9 cellular contexts compared by ENCODE assay signal in the genomic region with DNA sequence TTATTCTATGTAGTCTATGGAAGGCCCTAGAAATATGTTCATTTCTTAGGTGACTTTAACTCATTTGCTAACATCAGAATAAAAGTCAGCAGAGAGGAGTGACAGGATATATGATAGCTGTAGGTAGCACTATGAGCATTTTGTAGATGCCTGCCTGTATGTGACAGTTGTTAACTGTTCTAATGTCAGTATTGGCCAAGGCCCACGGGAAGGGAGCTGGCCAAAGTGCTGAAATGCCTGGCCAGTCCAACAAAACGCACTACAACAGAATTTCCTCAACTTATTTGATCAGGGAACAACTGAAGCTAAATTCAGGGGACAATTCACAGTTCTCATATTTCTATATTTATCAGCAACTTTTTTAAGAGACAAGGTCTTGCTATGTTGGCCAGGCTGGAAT. TPM values are rescaled to one million over a fixed set of nuclear protein-coding genes. Genes with fewer than 3 reads are reported as not detected.
DNase-seq lines count a peak whose midpoint lies in the region; ATAC-seq, FAIRE-seq and TF ChIP-seq lines count a peak whose summit lies in the region.
"Had no signal": no experiment of that assay in that cellular context is flagged by ENCODE, and none has a peak within 500 bp of the region (broad histone marks: within the 10 kb centered on the region; RNA-seq: fewer than 3 reads in every experiment).

No MANE protein-coding gene starts in this region.

- no peaks in the 10 kb centered on the region for H3K79me1 ChIP-seq in mesendoderm (ENCODE audit: low read length)

- no peak overlapping the region for H3K4me3 ChIP-seq in GM12878
- H3K4me3 ChIP-seq in mesendoderm (ENCODE audit: low read length), result no peak overlapping the region

- H2AK5ac ChIP-seq in mesendoderm (ENCODE audit: low read length), result no peak overlapping the region

- no peak for TF ChIP-seq EP300 in GM12878 (IDR thresholded peaks at IDR 0.05; ENCODE audit: borderline replicate concordance in 1 of 2, control insufficient read depth in 1 of 2, low read depth in 2 of 2, low read length in 2 of 2)

- H3K9ac ChIP-seq in GM12878 (ENCODE audit: control insufficient read depth, insufficient read depth, low read length) (no peak overlapping the region), mesendoderm (ENCODE audit: low read length) (no peak overlapping the region)

- peak; percentile 58 for FAIRE-seq in GM12891 (lab: Jason Lieb, UNC)
- no peak for FAIRE-seq in GM12878 (lab: Jason Lieb, UNC)

- intact Hi-C loops in GM12878 (cut with micrococcal nuclease; ENCODE audit: unreplicated experiment), result no loop called here

- no peak overlapping the region for H3K56ac ChIP-seq in mesendoderm (ENCODE audit: low read length)

- H3K4me2 ChIP-seq in GM12878 (ENCODE audit: control insufficient read depth, insufficient read depth), result no peak overlapping the region
- no peak overlapping the region for H3K4me2 ChIP-seq in mesendoderm (ENCODE audit: low read length)

- no peak overlapping the region for H4K8ac ChIP-seq in mesendoderm (ENCODE audit: low read depth, low read length)

- RAD21 ChIA-PET in GM12878 (lab: Charles Lee; ENCODE audit: unreplicated experiment), result no interaction called here

- DNase-seq in GM12891 (ENCODE audit: insufficient read length, low spot score), result no peak
- DNase-seq in NAMALWA (ENCODE audit: low spot score), result peak; percentile 33
- DNase-seq in GM12878 (ENCODE audit: low read depth, low spot score), result no peak
- DNase-seq in mesendoderm, result peak; percentile 67
- no peak for DNase-seq in cortex of kidney (lab: John Stamatoyannopoulos, UW)
- DNase-seq in NCI-H69 (lab: John Stamatoyannopoulos, UW), result no peak
- DNase-seq: activated CD4-positive, CD25-positive, alpha-beta regulatory T cell; effector CD4-positive, alpha-beta T cell had no signal

- H4K5ac ChIP-seq in mesendoderm (ENCODE audit: low read length), result no peak overlapping the region

- CTCF ChIA-PET in GM12878 (lab: Yijun Ruan, JAX), result interaction anchor here (1.2 to 1.8 kb wide), 2 partner anchors 9 to 70 kb away, joined by 4 to 6 read pairs; no protein-coding TSS in a partner anchor

- TF ChIP-seq RAD21 in GM12878 (IDR thresholded peaks at IDR 0.05; ENCODE audit: insufficient read depth, low read depth, low read length), result no peak

- BruUV-seq in GM12878 (replicated peaks; lab: Mats Ljungman, UMichigan), result no TSS peak

- POLR2A ChIA-PET in GM12878 (lab: Charles Lee), result no interaction called here

- no peak overlapping the region for H2BK5ac ChIP-seq in mesendoderm (ENCODE audit: low read length)

- H3K27me3 ChIP-seq in GM12878 (replicated peaks in 1 of 2; ENCODE audit: control insufficient read depth in 2 of 2, insufficient read depth in 2 of 2, low read length in 1 of 2) (no peaks in the 10 kb centered on the region; a peak in 1 of 4 replicates), mesendoderm (ENCODE audit: insufficient read depth, low read length, poor library complexity) (no peaks in the 10 kb centered on the region)

- no peaks in the 10 kb centered on the region for H3K36me3 ChIP-seq in GM12878 (ENCODE audit: control insufficient read depth in 2 of 2, insufficient read depth in 2 of 2, low read length in 1 of 2)
- H3K36me3 ChIP-seq in mesendoderm (ENCODE audit: control insufficient read depth, insufficient read depth, low read length), result no peaks in the 10 kb centered on the region

- no peaks in the 10 kb centered on the region for H3K9me3 ChIP-seq in GM12878 (replicated peaks; ENCODE audit: control insufficient read depth, insufficient read depth, low read length)

- TF ChIP-seq POLR2A in GM12891 (IDR thresholded peaks at IDR 0.05; ENCODE audit: low read depth, low read length) (no peak), GM12878 (IDR thresholded peaks at IDR 0.05; ENCODE audit: low read depth, low read length) (no peak)

- H3K4ac ChIP-seq in mesendoderm (ENCODE audit: low read depth, low read length), result no peak overlapping the region

- 0% methylated on average over 2 of the region's 2 CpGs for WGBS in GM12878 (ENCODE audit: insufficient coverage, insufficient replicate concordance, low lambda C conversion rate, missing lambda C conversion rate)
- no CpG with 5 or more reads among the region's 2 CpGs for WGBS in mesendoderm (ENCODE audit: extremely low coverage, insufficient coverage, low lambda C conversion rate)

- no peak overlapping the region for H2BK15ac ChIP-seq in mesendoderm (replicated peaks; ENCODE audit: low read depth)

- no peak overlapping the region for H3K23ac ChIP-seq in mesendoderm (ENCODE audit: low read length)

- peaks cover 6% of the 10 kb centered on the region; the same call in 1 of the 2 replicates for H3K4me1 ChIP-seq in GM12878 (ENCODE audit: control insufficient read depth, insufficient read depth, low read length)
- no peaks in the 10 kb centered on the region for H3K4me1 ChIP-seq in mesendoderm (ENCODE audit: control insufficient read depth, low read depth, low read length)

- H2AFZ ChIP-seq in GM12878 (ENCODE audit: control insufficient read depth, low read depth, low read length), result no peak overlapping the region

- H2BK120ac ChIP-seq in mesendoderm (ENCODE audit: low read depth, low read length), result no peak overlapping the region

- H4K20me1 ChIP-seq in GM12878 (ENCODE audit: control insufficient read depth, insufficient read depth), result no peaks in the 10 kb centered on the region

- H3K27ac ChIP-seq in GM12878 (ENCODE audit: control insufficient read depth, insufficient read depth) (no peak overlapping the region), mesendoderm (ENCODE audit: low read depth, low read length) (no peak overlapping the region)

- ATAC-seq in GM12878 (peak; percentile 54; the same call in 2 of the 3 replicates), HG03442 (IDR thresholded peaks at IDR 0.05; ENCODE audit: unreplicated experiment) (no peak)

- in situ Hi-C loops in GM12878 (cut with MboI), result no loop called here

- H3K18ac ChIP-seq in mesendoderm (ENCODE audit: low read length), result no peak overlapping the region

- TF ChIP-seq CTCF in GM12878 (IDR thresholded peaks at IDR 0.05 in 2 of 3, conservative IDR thresholded peaks at IDR 0.05 in 1 of 3; ENCODE audit: control insufficient read depth in 2 of 3, extremely low read depth in 1 of 3, insufficient read depth in 1 of 3, low read depth in 3 of 3, low read length in 3 of 3), result no peak

- SMC1A ChIA-PET in GM12878 (lab: Charles Lee; ENCODE audit: uncharacterized antibody, unreplicated experiment), result interaction anchor here (1.7 kb wide), 1 partner anchor 369 kb away, joined by 5 read pairs; no protein-coding TSS in a partner anchor

- no peaks in the 10 kb centered on the region for H3K79me2 ChIP-seq in GM12878 (ENCODE audit: control insufficient read depth, insufficient read depth, low read length)
- no peaks in the 10 kb centered on the region for H3K79me2 ChIP-seq in mesendoderm (ENCODE audit: control insufficient read depth, insufficient read depth, low read length)

TF ChIP-seq in GM12891, 5 proteins besides CTCF, POLR2A, EP300 and RAD21:
- TF ChIP-seq POU2F2 (IDR thresholded peaks at IDR 0.05; ENCODE audit: low read depth, low read length), result no peak
- no peak for TF ChIP-seq PAX5 (IDR thresholded peaks at IDR 0.05; ENCODE audit: insufficient read depth, low read length, severe bottlenecking)
- no peak for TF ChIP-seq TAF1 (IDR thresholded peaks at IDR 0.05; ENCODE audit: low read depth, low read length)
- no peak for TF ChIP-seq SPI1 (IDR thresholded peaks at IDR 0.05; ENCODE audit: low read depth, low read length)
- no peak for TF ChIP-seq POLR2AphosphoS5 (IDR thresholded peaks at IDR 0.05; ENCODE audit: low read depth, low read length)

TF ChIP-seq in GM12878, 131 proteins besides CTCF, POLR2A, EP300 and RAD21 (continues in another document):
- no peak for TF ChIP-seq PAX8 (IDR thresholded peaks at IDR 0.05)
- no peak for TF ChIP-seq HDAC6 (IDR thresholded peaks at IDR 0.05; ENCODE audit: unreplicated experiment)
- TF ChIP-seq, protein P1, sequence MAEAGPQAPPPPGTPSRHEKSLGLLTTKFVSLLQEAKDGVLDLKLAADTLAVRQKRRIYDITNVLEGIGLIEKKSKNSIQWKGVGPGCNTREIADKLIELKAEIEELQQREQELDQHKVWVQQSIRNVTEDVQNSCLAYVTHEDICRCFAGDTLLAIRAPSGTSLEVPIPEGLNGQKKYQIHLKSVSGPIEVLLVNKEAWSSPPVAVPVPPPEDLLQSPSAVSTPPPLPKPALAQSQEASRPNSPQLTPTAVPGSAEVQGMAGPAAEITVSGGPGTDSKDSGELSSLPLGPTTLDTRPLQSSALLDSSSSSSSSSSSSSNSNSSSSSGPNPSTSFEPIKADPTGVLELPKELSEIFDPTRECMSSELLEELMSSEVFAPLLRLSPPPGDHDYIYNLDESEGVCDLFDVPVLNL (IDR thresholded peaks at IDR 0.05; ENCODE audit: low read depth, low read length), result no peak

RNA-seq across cellular contexts. Expression of a gene that starts 20.8 kb away (rescaled TPM):
- not detected for polyA plus RNA-seq in GM12891 (2012; ENCODE audit: low read depth, missing spikeins)
- total RNA-seq in GM12878 (2013; cell fraction: nucleolus; rRNA removed), result 0.24 and 0.40 TPM in 2 replicates
- 0.40 and 2.2 TPM in 2 replicates for total RNA-seq in GM12878 (2014; rRNA removed)
- total RNA-seq in GM12878 (2014; rRNA removed; fragmentation: Illumina TruSeq; extraction: Trizol), result 0.94 and 0.97 TPM in 2 replicates
- 1.1 TPM in 2 replicates for total RNA-seq in GM12878 (2021)
- 0.03 TPM for polyA plus RNA-seq in GM12878 (2011; ENCODE audit: low read depth)
- polyA plus RNA-seq in GM12878 (2011; rRNA removed), result under 0.01 TPM in 1 of 2 replicates, not detected in the other
- polyA plus RNA-seq in GM12878 (2011; cell fraction: cytosol; rRNA removed), result not detected in 2 replicates
- polyA plus RNA-seq in GM12878 (2011; cell fraction: nucleus; rRNA removed), result not detected in 2 replicates
- 0.03 TPM in 2 replicates for polyA plus RNA-seq in GM12878 (2012)
- 0.76 and 0.81 TPM in 2 replicates for polyA plus RNA-seq in GM12878 (2014; fragmentation: Illumina TruSeq; extraction: Trizol)
- polyA plus RNA-seq in GM12878 (2014; fragmentation: Nextera tagmentation; extraction: Ambion mirVana), result under 1 TPM; 0.20 to 0.37 TPM
- polyA plus RNA-seq in GM12878 (2014; rRNA removed), result 0.60 and 0.69 TPM in 2 replicates
- polyA plus RNA-seq in GM12878 (2016; fragmentation: Nextera tagmentation; extraction: Ambion mirVana), result 1 to 10 TPM in 1 of 2 experiments, under 1 TPM in 1; 0.56 to 1.0 TPM
- not detected in 2 replicates for polyA minus RNA-seq in GM12878 (2011; rRNA and poly(A)+ RNA removed)
- not detected in 2 replicates for polyA minus RNA-seq in GM12878 (2011; cell fraction: cytosol; rRNA and poly(A)+ RNA removed)
- polyA minus RNA-seq in GM12878 (2011; cell fraction: nucleus; rRNA and poly(A)+ RNA removed), result not detected in 2 replicates
- 0.03 TPM for polyA plus RNA-seq in mesendoderm (2013, experiment 1 of 2)
- polyA plus RNA-seq in mesendoderm (2013, experiment 2 of 2), result 0.01 TPM

Comparison
In these comparisons a context has a peak if more than half of its experiments do, and no peak if none do; other contexts are left out.
1. DNase-seq: peak in NAMALWA (single experiment) and mesendoderm (single experiment); none in GM12891 (single experiment), GM12878 (single experiment), cortex of kidney (single experiment) and NCI-H69 (single experiment).